21 cellular contexts compared by ENCODE assay signal in genomic region chr5:25295067-25295466, GRCh38.
"Had no signal": no experiment of that assay in that cellular context is flagged by ENCODE, and none has a peak within 500 bp of the region (broad histone marks: within the 10 kb centered on the region; RNA-seq: fewer than 3 reads in every experiment).

No MANE protein-coding gene starts in this region.

- ATAC-seq: body of pancreas; sciatic nerve; stimulated activated naive B cell treated with anti-CD40 and anti-IgM and Interleukin-4, amounts not matched to agents 10 μg/mL and 1 μg/mL and 100 μg/mL, for 72 hours had no signal

- H3K27ac ChIP-seq: body of pancreas, left ventricle myocardium inferior, testis, uterus had no signal

- DNase-seq: activated CD4-positive, alpha-beta T cell treated with anti-CD3 and anti-CD28 coated beads for 1 hour; activated gamma-delta T cell treated with Interleukin-2 at 50 U/mL for 16 hours; activated T-cell treated with anti-CD3 and anti-CD28 coated beads, Interleukin-2, amount 50 U/mL, for 1 hour; anterior cingulate cortex; body of pancreas; effector CD4-positive, alpha-beta T cell; erythroblast; foreskin fibroblast; immature natural killer cell; left ventricle myocardium inferior; midbrain; nephron progenitor cell; occipital lobe; small intestine; stimulated activated CD4-positive, alpha-beta T cell treated with anti-CD3 and anti-CD28 coated beads, Interleukin-2, amount 100 ng/mL, for 24 hours; stimulated activated CD8-positive, alpha-beta memory T cell treated with anti-CD3 and anti-CD28 coated beads, Interleukin-4, amount 100 ng/mL, for 48 hours; stimulated activated naive B cell treated with anti-CD40 and anti-IgM and Interleukin-4, amounts not matched to agents 10 μg/mL and 1 μg/mL and 100 μg/mL, for 72 hours; testis; trophoblast cell; uterus had no signal

- H3K27me3 ChIP-seq: body of pancreas, testis, uterus had no signal

- H3K4me1 ChIP-seq: body of pancreas, left ventricle myocardium inferior, testis, uterus had no signal

- H3K4me3 ChIP-seq: body of pancreas, left ventricle myocardium inferior, testis, uterus had no signal

- H3K9me3 ChIP-seq: body of pancreas, testis, uterus had no signal

- H3K36me3 ChIP-seq: left ventricle myocardium inferior, uterus had no signal
